Comparison of ENCODE assay signal across 21 cellular contexts in the genomic region with DNA sequence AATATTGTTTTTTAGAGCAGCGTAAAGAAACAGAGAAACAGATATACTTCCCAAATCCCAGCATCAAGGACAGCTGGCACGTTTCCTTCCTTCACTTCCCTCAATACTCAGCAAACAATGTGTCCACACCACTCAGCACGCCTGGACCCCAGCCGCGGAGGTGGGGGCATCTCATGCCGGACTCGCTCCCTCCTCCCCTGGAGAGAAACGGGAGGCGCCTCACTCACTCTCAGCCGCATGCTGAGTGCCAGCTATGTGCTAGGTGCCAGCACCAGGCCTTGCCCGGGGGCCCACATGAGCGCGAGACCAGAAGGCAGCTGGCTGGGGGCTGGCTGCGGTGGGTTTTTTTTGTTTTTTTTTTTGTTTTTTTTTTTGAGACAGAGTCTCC. TPM values are rescaled to one million over a fixed set of nuclear protein-coding genes. Genes with fewer than 3 reads are reported as not detected.
DNase-seq lines count a peak whose midpoint lies in the region; ATAC-seq and TF ChIP-seq lines count a peak whose summit lies in the region.
"Had no signal": no experiment of that assay in that cellular context is flagged by ENCODE, and none has a peak within 500 bp of the region (broad histone marks: within the 10 kb centered on the region; RNA-seq: fewer than 3 reads in every experiment).

No MANE protein-coding gene starts in this region.

- H3K9ac ChIP-seq in BLaER1 treated with 17β-estradiol and CSF1 and Interleukin-3, amounts not matched to agents 10 nM and 100 nM: peak overlapping the region in 2 of 11 experiments; percentile 12 to 45; a peak in 2 of 22 replicates
- no peak overlapping the region for H3K9ac ChIP-seq in neural progenitor cell

- no peaks in the 10 kb centered on the region for H3K9me3 Mint-ChIP-seq in HFFc6
- H3K9me3 Mint-ChIP-seq in neural progenitor cell: no peaks in the 10 kb centered on the region
- H3K9me3 Mint-ChIP-seq: activated naive CD4-positive, alpha-beta T cell treated with anti-CD3 and anti-CD28 coated beads, Interleukin-2, amount 50 U/mL, for 24 hours; activated T-helper 1 cell treated with anti-CD3 and anti-CD28 coated beads, Interleukin-12 subunit alpha, Interleukin-12 subunit beta, Interleukin-2, Interleukin-4 antibody, amounts not matched to agents 30 ng/mL and 10 ng/mL and 1 ng/mL, durations not matched to agents 14 hours and 24 hours and 36 hours; T-helper 2 cell treated with Interferon-gamma antibody and Interleukin-4, amounts not matched to agents 5 μg/mL and 100 μg/mL, for 36 hours had no signal

- CTCF ChIA-PET in OCI-LY7 (lab: Charles Lee; ENCODE audit: unreplicated experiment): no interaction called here

- H3K27me3 ChIP-seq in BLaER1 treated with 17β-estradiol and CSF1 and Interleukin-3, amounts not matched to agents 10 nM and 100 nM: peaks cover 0 to 5% (median 0%) of the 10 kb centered on the region in 11 experiments; a peak in 3 of 22 replicates
- no peaks in the 10 kb centered on the region for H3K27me3 ChIP-seq in dorsolateral prefrontal cortex
- H3K27me3 ChIP-seq in neural progenitor cell: no peaks in the 10 kb centered on the region
- H3K27me3 ChIP-seq: vagina had no signal

- intact Hi-C loops in dorsolateral prefrontal cortex (cut with DNase I): loop anchor here in 1 of 2 donors (10.0 kb wide), 1 partner anchor 200 kb away; the partner anchor contains the start of gene SAMD10
- intact Hi-C loops in OCI-LY7 (cut with micrococcal nuclease; ENCODE audit: unreplicated experiment): no loop called here

- H3K9me2 ChIP-seq in OCI-LY7 (ENCODE audit: insufficient read depth, low read length): no peaks in the 10 kb centered on the region

- H3K9me3 ChIP-seq in BLaER1 treated with 17β-estradiol and CSF1 and Interleukin-3, amounts not matched to agents 10 nM and 100 nM (replicated peaks in 1 of 11): peaks cover 0 to 11% (median 0%) of the 10 kb centered on the region in 11 experiments; a peak in 3 of 22 replicates
- H3K9me3 ChIP-seq in neural progenitor cell (ENCODE audit: low read depth) (no peaks in the 10 kb centered on the region), OCI-LY7 (ENCODE audit: low read length) (no peaks in the 10 kb centered on the region)
- H3K9me3 ChIP-seq: thoracic aorta, vagina had no signal

- no peak for ATAC-seq in GM19452 (IDR thresholded peaks at IDR 0.05; ENCODE audit: unreplicated experiment)
- ATAC-seq: HCT116 had no signal

- H2AFZ ChIP-seq in neural progenitor cell (replicated peaks): no peak overlapping the region
- no peak overlapping the region for H2AFZ ChIP-seq in OCI-LY7 (ENCODE audit: low read length)

- DNase-seq in HFFc6 (no peak), dorsolateral prefrontal cortex (no peak), neural progenitor cell (ENCODE audit: low spot score) (no peak), OCI-LY7 (ENCODE audit: low spot score) (no peak), COR-L47 (lab: John Stamatoyannopoulos, UW) (no peak)
- DNase-seq in effector CD8-positive, alpha-beta T cell (lab: John Stamatoyannopoulos, UW): no peak
- DNase-seq: mammary epithelial cell; RPMI8226; stimulated activated naive CD4-positive, alpha-beta T cell treated with Interleukin-2 at 50 U/mL for 16 hours had no signal

- H3K4me3 Mint-ChIP-seq in HFFc6: peak overlapping the region; percentile 45; the same call in 1 of the 2 replicates
- peak overlapping the region; percentile 61 for H3K4me3 Mint-ChIP-seq in neural progenitor cell
- H3K4me3 Mint-ChIP-seq: activated naive CD4-positive, alpha-beta T cell treated with anti-CD3 and anti-CD28 coated beads, Interleukin-2, amount 50 U/mL, for 24 hours; activated T-helper 1 cell treated with anti-CD3 and anti-CD28 coated beads, Interleukin-12 subunit alpha, Interleukin-12 subunit beta, Interleukin-2, Interleukin-4 antibody, amounts not matched to agents 30 ng/mL and 10 ng/mL and 1 ng/mL, durations not matched to agents 14 hours and 24 hours and 36 hours; T-helper 2 cell treated with Interferon-gamma antibody and Interleukin-4, amounts not matched to agents 5 μg/mL and 100 μg/mL, for 36 hours had no signal

- H3K4me3 ChIP-seq in BLaER1 treated with 17β-estradiol and CSF1 and Interleukin-3, amounts not matched to agents 10 nM and 100 nM: no peak overlapping the region
- H3K4me3 ChIP-seq in dorsolateral prefrontal cortex (peak overlapping the region in 37 of 59 donors; percentile 2 to 61 (median 47)), neural progenitor cell (no peak overlapping the region), OCI-LY7 (ENCODE audit: low read depth, low read length, poor library complexity, severe bottlenecking) (no peak overlapping the region)

- H3K79me2 ChIP-seq in neural progenitor cell (ENCODE audit: low read depth) (peaks cover 8% of the 10 kb centered on the region), OCI-LY7 (ENCODE audit: insufficient read depth, low read depth, low read length) (no peaks in the 10 kb centered on the region)

- H3K36me3 ChIP-seq in BLaER1 treated with 17β-estradiol and CSF1 and Interleukin-3, amounts not matched to agents 10 nM and 100 nM: peaks cover 0 to 44% (median 0%) of the 10 kb centered on the region in 11 experiments; a peak in 4 of 22 replicates
- no peaks in the 10 kb centered on the region for H3K36me3 ChIP-seq in neural progenitor cell
- no peaks in the 10 kb centered on the region for H3K36me3 ChIP-seq in OCI-LY7 (ENCODE audit: insufficient read depth, low read length)
- H3K36me3 ChIP-seq: thoracic aorta, vagina, WERI-Rb-1 had no signal

- no peaks in the 10 kb centered on the region; the same call in none of the 2 replicates for H3K27me3 Mint-ChIP-seq in HFFc6 (ENCODE audit: insufficient read depth)
- H3K27me3 Mint-ChIP-seq in neural progenitor cell (ENCODE audit: insufficient read depth, low read depth): peaks cover 3% of the 10 kb centered on the region
- H3K27me3 Mint-ChIP-seq: activated naive CD4-positive, alpha-beta T cell treated with anti-CD3 and anti-CD28 coated beads, Interleukin-2, amount 50 U/mL, for 24 hours had no signal

- no peak overlapping the region for H3K27ac ChIP-seq in BLaER1 treated with 17β-estradiol and CSF1 and Interleukin-3, amounts not matched to agents 10 nM and 100 nM
- H3K27ac ChIP-seq in dorsolateral prefrontal cortex (peak overlapping the region in 2 of 59 donors; percentile 34 to 78), neural progenitor cell (no peak overlapping the region), OCI-LY7 (ENCODE audit: low read depth, low read length, poor library complexity, severe bottlenecking) (no peak overlapping the region)
- H3K27ac ChIP-seq: epithelial cell of prostate, SK-N-MC, thoracic aorta, vagina, WERI-Rb-1 had no signal

- H3K4me2 ChIP-seq in BLaER1 treated with 17β-estradiol and CSF1 and Interleukin-3, amounts not matched to agents 10 nM and 100 nM: peak overlapping the region; percentile 8 to 83 (median 69); a peak in 18 of 22 replicates
- H3K4me2 ChIP-seq in neural progenitor cell: no peak overlapping the region
- no peak overlapping the region for H3K4me2 ChIP-seq in OCI-LY7 (ENCODE audit: low read length)

- no peak for TF ChIP-seq CTCF in HFFc6 (IDR thresholded peaks at IDR 0.05)
- TF ChIP-seq CTCF in dorsolateral prefrontal cortex (IDR thresholded peaks at IDR 0.05 in 54 of 56, conservative IDR thresholded peaks at IDR 0.05 in 2 of 56; ENCODE audit: low read depth in 1 of 56, partially characterized antibody in 56 of 56): no peak
- no peak for TF ChIP-seq CTCF in neural progenitor cell (IDR thresholded peaks at IDR 0.05)
- TF ChIP-seq CTCF in OCI-LY7 (conservative IDR thresholded peaks at IDR 0.05; ENCODE audit: low read length): no peak

- H3K4me1 Mint-ChIP-seq in HFFc6 (ENCODE audit: low read depth) (peaks cover 22% of the 10 kb centered on the region), neural progenitor cell (peaks cover 15% of the 10 kb centered on the region)

- POLR2A ChIA-PET in OCI-LY7 (lab: Charles Lee): no interaction called here

- peaks cover 0 to 74% (median 0%) of the 10 kb centered on the region in 11 experiments; a peak in 6 of 22 replicates for H4K20me1 ChIP-seq in BLaER1 treated with 17β-estradiol and CSF1 and Interleukin-3, amounts not matched to agents 10 nM and 100 nM
- peaks cover 4% of the 10 kb centered on the region for H4K20me1 ChIP-seq in neural progenitor cell (ENCODE audit: low read depth)
- H4K20me1 ChIP-seq in OCI-LY7 (ENCODE audit: insufficient read depth, low read length): no peaks in the 10 kb centered on the region

- H3K27ac Mint-ChIP-seq in HFFc6 (no peak overlapping the region), neural progenitor cell (no peak overlapping the region)
- H3K27ac Mint-ChIP-seq: activated naive CD4-positive, alpha-beta T cell treated with anti-CD3 and anti-CD28 coated beads, Interleukin-2, amount 50 U/mL, for 24 hours; activated T-helper 1 cell treated with anti-CD3 and anti-CD28 coated beads, Interleukin-12 subunit alpha, Interleukin-12 subunit beta, Interleukin-2, Interleukin-4 antibody, amounts not matched to agents 30 ng/mL and 10 ng/mL and 1 ng/mL, durations not matched to agents 14 hours and 24 hours and 36 hours; T-helper 2 cell treated with Interferon-gamma antibody and Interleukin-4, amounts not matched to agents 5 μg/mL and 100 μg/mL, for 36 hours had no signal

- H3F3A ChIP-seq in neural progenitor cell (ENCODE audit: low read depth): peaks cover 15% of the 10 kb centered on the region

- H3K36me3 Mint-ChIP-seq in HFFc6 (ENCODE audit: low read depth) (no peaks in the 10 kb centered on the region), neural progenitor cell (peaks cover 4% of the 10 kb centered on the region)
- H3K36me3 Mint-ChIP-seq: activated naive CD4-positive, alpha-beta T cell treated with anti-CD3 and anti-CD28 coated beads, Interleukin-2, amount 50 U/mL, for 24 hours; CD14-positive monocyte had no signal

- peaks cover 12 to 36% (median 30%) of the 10 kb centered on the region in 10 experiments; a peak in 19 of 20 replicates for H3K4me1 ChIP-seq in BLaER1 treated with 17β-estradiol and CSF1 and Interleukin-3, amounts not matched to agents 10 nM and 100 nM
- H3K4me1 ChIP-seq in neural progenitor cell: peaks cover 6% of the 10 kb centered on the region
- H3K4me1 ChIP-seq in OCI-LY7 (ENCODE audit: insufficient read depth, low read length, poor library complexity, severe bottlenecking): no peaks in the 10 kb centered on the region

- no TSS peak for BruUV-seq in OCI-LY7 (replicated peaks; lab: Mats Ljungman, UMichigan)

RNA-seq across cellular contexts. Expression of gene SLC2A4RG, which starts 34.8 kb away (rescaled TPM):
- 100 to 1,000 TPM in 3 of 6 experiments, 10 to 100 TPM in 3; 89.6 to 122 (median 102) TPM for total RNA-seq in HFFc6 (2021; fragmentation: NEBNext Ultra II Directional; extraction: Animal tissue kit (Norgen Biotek cat#: 25700))
- total RNA-seq in dorsolateral prefrontal cortex (10 to 100 TPM; 15.1 to 78.0 (median 33.5) TPM), neural progenitor cell (ENCODE audit: low replicate concordance) (12.0 and 58.0 TPM in 2 replicates), OCI-LY7 (2022) (110 and 113 TPM in 2 replicates)
- total RNA-seq in OCI-LY7 (2014; rRNA removed; shearing (Covaris generic)): 69.8 and 77.9 TPM in 2 replicates

RNA-seq across cellular contexts. Expression of gene LIME1, which starts 37.9 kb away (rescaled TPM):
- total RNA-seq in HFFc6 (2021; fragmentation: NEBNext Ultra II Directional; extraction: Animal tissue kit (Norgen Biotek cat#: 25700)): 1 to 10 TPM; 3.4 to 6.1 (median 4.6) TPM
- total RNA-seq in dorsolateral prefrontal cortex (10 to 100 TPM in 115 of 120 experiments, 1 to 10 TPM in 5; 7.8 to 33.9 (median 16.9) TPM), neural progenitor cell (ENCODE audit: low replicate concordance) (0.47 and 10.9 TPM in 2 replicates), OCI-LY7 (2022) (67.9 and 75.6 TPM in 2 replicates)
- total RNA-seq in OCI-LY7 (2014; rRNA removed; shearing (Covaris generic)): 66.3 and 76.4 TPM in 2 replicates

RNA-seq across cellular contexts. Expression of gene ZBTB46, which starts 56.7 kb away (rescaled TPM):
- 1 to 10 TPM in 2 of 6 experiments, under 1 TPM in 4; 0.38 to 1.1 (median 0.64) TPM for total RNA-seq in HFFc6 (2021; fragmentation: NEBNext Ultra II Directional; extraction: Animal tissue kit (Norgen Biotek cat#: 25700))
- total RNA-seq in dorsolateral prefrontal cortex: 10 to 100 TPM in 114 of 120 experiments, 1 to 10 TPM in 6; 7.8 to 28.3 (median 16.0) TPM
- total RNA-seq in neural progenitor cell (ENCODE audit: low replicate concordance): 8.1 and 13.9 TPM in 2 replicates
- total RNA-seq in OCI-LY7 (2014; rRNA removed; shearing (Covaris generic)): 0.57 and 1.3 TPM in 2 replicates
- total RNA-seq in OCI-LY7 (2022): 0.67 and 1.1 TPM in 2 replicates

Comparison
In these comparisons a context has a peak if more than half of its experiments do, and no peak if none do; other contexts are left out.
1. H3K4me2 ChIP-seq: peak in BLaER1 treated with 17β-estradiol and CSF1 and Interleukin-3, amounts not matched to agents 10 nM and 100 nM (11 of 11); none in neural progenitor cell (single experiment) and OCI-LY7 (single experiment).
2. H3K4me3 ChIP-seq: peak in dorsolateral prefrontal cortex (37 of 59); none in BLaER1 treated with 17β-estradiol and CSF1 and Interleukin-3, amounts not matched to agents 10 nM and 100 nM (0 of 10), neural progenitor cell (single experiment) and OCI-LY7 (single experiment).